11 cellular contexts compared by ENCODE assay signal in the genomic region with DNA sequence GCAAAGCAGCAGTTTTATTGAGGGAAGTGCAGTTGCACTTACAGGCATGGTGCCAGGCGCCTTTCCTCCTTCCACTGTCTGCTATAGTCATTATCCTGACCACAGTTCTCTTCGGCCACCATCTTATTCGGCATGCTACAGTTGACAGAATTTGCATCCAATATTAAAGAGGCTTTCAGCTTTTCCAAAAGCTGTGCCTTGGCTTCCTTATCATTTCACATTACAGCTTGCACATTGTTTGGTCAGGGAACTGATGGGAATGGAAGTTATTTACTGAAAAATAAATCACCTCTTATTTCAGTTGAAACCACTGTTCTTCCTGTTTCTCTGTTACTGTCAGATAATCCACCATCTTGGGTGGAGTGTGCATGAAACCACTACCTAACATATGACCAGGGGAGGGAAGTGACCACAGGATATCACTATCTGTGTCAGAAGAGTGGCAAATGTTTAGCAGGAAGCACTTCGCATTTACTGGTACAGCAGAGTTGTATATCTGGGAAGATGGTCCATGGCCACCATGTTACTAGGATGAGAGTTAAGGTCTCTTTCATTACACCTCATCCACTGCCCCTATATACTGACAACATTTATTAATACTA.
A peak's percentile ranks its signal among the peaks of the same experiment; 100 is the strongest.
DNase-seq lines count a peak whose midpoint lies in the region; ATAC-seq and FAIRE-seq lines count a peak whose summit lies in the region.
"Had no signal": no experiment of that assay in that cellular context is flagged by ENCODE, and none has a peak within 500 bp of the region (broad histone marks: within the 10 kb centered on the region; RNA-seq: fewer than 3 reads in every experiment).

No MANE protein-coding gene starts in this region.

- H3K27me3 ChIP-seq in mesenchymal stem cell (ENCODE audit: control insufficient read depth in 1 of 2, insufficient read depth in 1 of 2, low read length in 2 of 2): no peaks in the 10 kb centered on the region

- H3K4me1 ChIP-seq in mesenchymal stem cell (ENCODE audit: control insufficient read depth, insufficient read depth, low read depth, low read length): peaks cover 7% of the 10 kb centered on the region

- no peak overlapping the region for H3K27ac ChIP-seq in mesenchymal stem cell (ENCODE audit: low read length, poor library complexity, severe bottlenecking)
- H3K27ac ChIP-seq: SK-N-MC had no signal

- H3K23ac ChIP-seq in mesenchymal stem cell (ENCODE audit: low read length in 2 of 2): no peak overlapping the region

- H3K14ac ChIP-seq in mesenchymal stem cell (ENCODE audit: low read length in 2 of 2): no peak overlapping the region

- peak overlapping the region; percentile 84 for H3K27ac Mint-ChIP-seq in T-helper 1 cell treated with Interleukin-12 subunit alpha and Interleukin-12 subunit beta and Interleukin-4 antibody, amounts not matched to agents 30 μg/mL and 1 μg/mL, for 36 hours

- no peaks in the 10 kb centered on the region for H3K27me3 Mint-ChIP-seq in T-helper 1 cell treated with Interleukin-12 subunit alpha and Interleukin-12 subunit beta and Interleukin-4 antibody, amounts not matched to agents 30 μg/mL and 1 μg/mL, for 36 hours (ENCODE audit: low read depth)

- H3K9me3 ChIP-seq in mesenchymal stem cell (ENCODE audit: control insufficient read depth, low read length): no peaks in the 10 kb centered on the region

- no peak overlapping the region for H2BK5ac ChIP-seq in mesenchymal stem cell (ENCODE audit: low read depth, low read length, poor library complexity, severe bottlenecking)

- peak overlapping the region; percentile 15 for H3K4me3 Mint-ChIP-seq in T-helper 1 cell treated with Interleukin-12 subunit alpha and Interleukin-12 subunit beta and Interleukin-4 antibody, amounts not matched to agents 30 μg/mL and 1 μg/mL, for 36 hours

- no peak overlapping the region for H4K91ac ChIP-seq in mesenchymal stem cell (ENCODE audit: low read length)

- no peak overlapping the region for H2BK15ac ChIP-seq in mesenchymal stem cell (ENCODE audit: low read depth, poor library complexity, severe bottlenecking)

- H3K18ac ChIP-seq in mesenchymal stem cell (ENCODE audit: low read depth in 1 of 2, low read length in 2 of 2): no peak overlapping the region

- H3K9me3 Mint-ChIP-seq in T-helper 1 cell treated with Interleukin-12 subunit alpha and Interleukin-12 subunit beta and Interleukin-4 antibody, amounts not matched to agents 30 μg/mL and 1 μg/mL, for 36 hours: peaks cover 11% of the 10 kb centered on the region

- no peak overlapping the region for H3K4ac ChIP-seq in mesenchymal stem cell (ENCODE audit: low read depth in 1 of 2, low read length in 2 of 2)

- H3K36me3 ChIP-seq in mesenchymal stem cell (ENCODE audit: control insufficient read depth in 1 of 2, insufficient read depth in 2 of 2, low read depth in 1 of 2, low read length in 2 of 2): no peaks in the 10 kb centered on the region

- H2AFZ ChIP-seq in mesenchymal stem cell (ENCODE audit: low read depth, low read length): no peak overlapping the region

- no peak overlapping the region for H2BK120ac ChIP-seq in mesenchymal stem cell (ENCODE audit: low read depth, low read length)

- peak; percentile 80 for FAIRE-seq in GM18507 (lab: Jason Lieb, UNC)

- H4K8ac ChIP-seq in mesenchymal stem cell (ENCODE audit: low read length): no peak overlapping the region

- H3K4me2 ChIP-seq in mesenchymal stem cell (ENCODE audit: low read length, poor library complexity, severe bottlenecking): no peak overlapping the region

- H3K36me3 Mint-ChIP-seq in T-helper 1 cell treated with Interleukin-12 subunit alpha and Interleukin-12 subunit beta and Interleukin-4 antibody, amounts not matched to agents 30 μg/mL and 1 μg/mL, for 36 hours (ENCODE audit: low read depth): peaks cover 25% of the 10 kb centered on the region

- peak; percentile 36 for ATAC-seq in GM21786 (IDR thresholded peaks at IDR 0.05; ENCODE audit: unreplicated experiment)
- no peak for ATAC-seq in GM18517 (IDR thresholded peaks at IDR 0.05; ENCODE audit: unreplicated experiment)

- no peak overlapping the region for H2BK12ac ChIP-seq in mesenchymal stem cell (ENCODE audit: low read length in 2 of 2)

- H3K4me1 Mint-ChIP-seq in T-helper 1 cell treated with Interleukin-12 subunit alpha and Interleukin-12 subunit beta and Interleukin-4 antibody, amounts not matched to agents 30 μg/mL and 1 μg/mL, for 36 hours (ENCODE audit: low read depth): peaks cover 62% of the 10 kb centered on the region

- DNase-seq in GM18507 (ENCODE audit: extremely low spot score, insufficient read length, low read depth): no peak
- no peak for DNase-seq in mesenchymal stem cell
- no peak for DNase-seq in DMS153 (lab: John Stamatoyannopoulos, UW)
- DNase-seq in NCI-H774 (lab: John Stamatoyannopoulos, UW): no peak
- DNase-seq: GOT3, NCI-H2171 treated with DMSO at 0.1 percent for 48 hours, retina had no signal

- H3K9ac ChIP-seq in mesenchymal stem cell (ENCODE audit: low read length): no peak overlapping the region

- no peak overlapping the region for H3K4me3 ChIP-seq in mesenchymal stem cell (ENCODE audit: insufficient read depth in 1 of 2, low read depth in 1 of 2, low read length in 2 of 2)
- H3K4me3 ChIP-seq: SK-N-MC had no signal

- 96% methylated on average over 4 of the region's 4 CpGs for WGBS in mesenchymal stem cell

- H2AK5ac ChIP-seq in mesenchymal stem cell (ENCODE audit: low read length, severe bottlenecking): peak overlapping the region; percentile 69

- peaks cover 2% of the 10 kb centered on the region for H3K79me1 ChIP-seq in mesenchymal stem cell (replicated peaks; ENCODE audit: low read length, poor library complexity, severe bottlenecking)
